In the genomic region with DNA sequence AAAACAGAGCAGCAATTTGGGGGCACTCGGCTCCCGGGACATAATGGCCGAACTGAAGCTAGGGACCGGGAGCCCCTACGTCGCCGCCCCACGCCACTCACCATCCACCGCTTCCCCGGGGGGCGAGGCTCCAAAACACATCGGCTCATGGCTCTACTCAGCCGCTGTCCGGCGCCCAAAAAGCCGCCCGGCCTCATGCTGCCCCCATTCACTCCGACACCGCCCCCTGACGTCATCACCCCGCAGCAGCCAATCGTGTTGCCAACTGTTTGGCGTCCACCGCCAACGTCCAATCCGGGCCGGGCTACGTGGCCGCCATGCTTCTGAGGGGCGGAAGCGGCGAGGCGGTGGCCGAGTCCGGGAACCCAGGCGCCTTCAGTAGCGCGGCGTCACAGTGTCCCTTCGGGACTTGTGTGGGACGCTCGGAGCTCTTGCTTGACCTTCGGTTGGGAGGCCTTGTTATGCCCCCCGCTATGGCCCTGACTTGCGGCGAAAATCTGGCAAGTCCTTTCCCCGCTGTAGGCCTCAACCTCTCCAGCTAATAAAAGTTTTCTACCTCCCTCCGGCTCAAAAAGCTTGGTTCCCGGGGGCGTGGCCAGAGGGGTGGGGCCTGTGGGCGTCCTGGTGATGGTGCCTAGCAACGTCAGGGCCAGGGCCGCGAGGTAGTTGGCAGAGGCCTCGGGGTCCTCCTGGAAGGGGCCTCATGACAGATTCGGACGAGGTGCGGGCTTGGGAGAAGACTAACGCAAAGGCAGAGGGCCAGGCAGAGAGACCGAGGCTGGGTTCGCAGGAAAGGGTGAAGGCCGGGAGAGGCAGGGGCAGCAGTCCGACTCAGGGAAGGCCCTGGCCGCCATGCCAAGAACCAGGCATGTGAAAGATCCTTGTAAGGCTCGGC, we compare ENCODE assay signal across 8 cellular contexts. TPM values are rescaled to one million over a fixed set of nuclear protein-coding genes. Genes with fewer than 3 reads are reported as not detected.
DNase-seq lines count a peak whose midpoint lies in the region; ATAC-seq, FAIRE-seq and TF ChIP-seq lines count a peak whose summit lies in the region.

A gene with protein sequence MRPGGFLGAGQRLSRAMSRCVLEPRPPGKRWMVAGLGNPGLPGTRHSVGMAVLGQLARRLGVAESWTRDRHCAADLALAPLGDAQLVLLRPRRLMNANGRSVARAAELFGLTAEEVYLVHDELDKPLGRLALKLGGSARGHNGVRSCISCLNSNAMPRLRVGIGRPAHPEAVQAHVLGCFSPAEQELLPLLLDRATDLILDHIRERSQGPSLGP (minus strand): TSS at position 221 of the 895 bp plus-strand sequence. CDS start 24 bp downstream, at position 197.
A gene with protein sequence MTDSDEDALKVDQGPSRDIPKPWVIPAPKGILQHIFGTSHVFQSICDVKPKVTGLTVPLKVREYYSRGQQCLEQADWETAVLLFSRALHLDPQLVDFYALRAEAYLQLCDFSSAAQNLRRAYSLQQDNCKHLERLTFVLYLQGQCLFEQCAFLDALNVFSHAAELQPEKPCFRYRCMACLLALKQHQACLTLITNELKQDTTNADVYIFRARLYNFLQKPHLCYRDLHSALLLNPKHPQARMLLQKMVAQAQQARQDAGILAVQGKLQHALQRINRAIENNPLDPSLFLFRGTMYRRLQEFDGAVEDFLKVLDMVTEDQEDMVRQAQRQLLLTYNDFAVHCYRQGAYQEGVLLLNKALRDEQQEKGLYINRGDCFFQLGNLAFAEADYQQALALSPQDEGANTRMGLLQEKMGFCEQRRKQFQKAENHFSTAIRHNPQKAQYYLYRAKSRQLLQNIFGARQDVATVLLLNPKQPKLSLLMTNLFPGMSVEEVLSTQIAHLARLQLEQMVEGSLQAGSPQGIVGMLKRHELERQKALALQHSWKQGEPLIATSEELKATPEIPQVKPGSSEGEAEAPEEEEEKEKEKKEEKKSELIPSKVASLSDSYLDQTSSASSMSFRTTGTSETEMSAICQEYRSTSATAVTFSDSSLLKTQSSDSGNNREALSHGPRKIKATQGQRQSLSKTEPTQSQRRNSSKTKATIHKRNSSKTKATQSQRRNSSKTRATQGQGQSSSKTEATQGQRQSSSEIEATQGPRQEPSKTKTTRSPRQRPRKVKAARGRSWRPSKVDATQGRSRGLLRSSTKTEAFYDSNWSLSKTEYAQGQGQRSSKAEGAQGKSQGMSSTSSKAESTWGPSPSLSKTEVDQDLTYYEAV (plus strand): TSS at position 637 of the 895 bp plus-strand sequence. CDS start 67 bp downstream, at position 704.

- H3K4me3 ChIP-seq in body of pancreas = peak within 1 kb of the TSS; percentile 77 to 79

- no peaks in the 10 kb centered on the region for H3K27me3 ChIP-seq in body of pancreas

- intact Hi-C loops in body of pancreas (cut with DNase I) = no loop called here
- intact Hi-C loops in sciatic nerve (cut with DNase I) = no loop called here

- H3K9me3 ChIP-seq in body of pancreas = no peaks in the 10 kb centered on the region

- peak; percentile 85 for ATAC-seq in HG03064 (IDR thresholded peaks at IDR 0.05; ENCODE audit: low read depth, unreplicated experiment)
- ATAC-seq in body of pancreas = peak; percentile 97
- ATAC-seq in sciatic nerve = peak; percentile 98

- H3K27ac ChIP-seq in body of pancreas = peak within 1 kb of the TSS; percentile 29 to 86 (median 64)

- no peaks in the 10 kb centered on the region for H3K36me3 ChIP-seq in body of pancreas (replicated peaks in 1 of 2; ENCODE audit: insufficient read depth in 1 of 2, low read depth in 2 of 2)

- H3K4me1 ChIP-seq in body of pancreas = peaks cover 17% of the 10 kb centered on the region

- TF ChIP-seq POLR2A in GM18526 (IDR thresholded peaks at IDR 0.05; ENCODE audit: extremely low read depth, insufficient read length) = peak; percentile 41
- TF ChIP-seq POLR2A in body of pancreas (IDR thresholded peaks at IDR 0.05) = peak; percentile 28 to 66 (median 62)

- 6% methylated on average over 65 of the region's 65 CpGs; no CpG with 5 or more reads in 1 of the 2 donors for WGBS in body of pancreas, 2 donors

- DNase-seq in 8988T (peak; percentile 98), NCI-H2107 (lab: John Stamatoyannopoulos, UW) (peak; percentile 85), body of pancreas (peak; percentile 97), iPS DF 4.7 (ENCODE audit: extremely low read depth, low spot score) (peak; percentile 85), sciatic nerve (ENCODE audit: low spot score) (peak; percentile 99)

- FAIRE-seq in TTC549 (lab: Jason Lieb, UNC) = peak; percentile 66

- peak in 1 of 7 experiments; percentile 4 for TF ChIP-seq CTCF in body of pancreas (IDR thresholded peaks at IDR 0.05)

RNA-seq across cellular contexts. Expression of the first gene that starts in this region (rescaled TPM):
- total RNA-seq in body of pancreas = 10 to 100 TPM; 23.6 to 64.9 TPM
- 10.3 TPM for total RNA-seq in sciatic nerve

RNA-seq across cellular contexts. Expression of the second gene that starts in this region (rescaled TPM):
- total RNA-seq in body of pancreas (under 1 TPM; under 0.01 to 0.52 TPM), sciatic nerve (0.13 TPM)

Comparison
In these comparisons a context has a peak if more than half of its experiments do, and no peak if none do; other contexts are left out.
1. Peak in every context shown above with its lines: DNase-seq, ATAC-seq, H3K4me3 ChIP-seq and H3K27ac ChIP-seq.